2 cellular contexts compared by ENCODE assay signal in genomic region chr22:50218996-50219727, GRCh38.
TF ChIP-seq lines count a peak whose summit lies in the region.

No MANE protein-coding gene starts in this region.

TF ChIP-seq in HepG2, 621 proteins besides CTCF, POLR2A, EP300 and RAD21 (continues in another document):
- TF ChIP-seq, protein P1, sequence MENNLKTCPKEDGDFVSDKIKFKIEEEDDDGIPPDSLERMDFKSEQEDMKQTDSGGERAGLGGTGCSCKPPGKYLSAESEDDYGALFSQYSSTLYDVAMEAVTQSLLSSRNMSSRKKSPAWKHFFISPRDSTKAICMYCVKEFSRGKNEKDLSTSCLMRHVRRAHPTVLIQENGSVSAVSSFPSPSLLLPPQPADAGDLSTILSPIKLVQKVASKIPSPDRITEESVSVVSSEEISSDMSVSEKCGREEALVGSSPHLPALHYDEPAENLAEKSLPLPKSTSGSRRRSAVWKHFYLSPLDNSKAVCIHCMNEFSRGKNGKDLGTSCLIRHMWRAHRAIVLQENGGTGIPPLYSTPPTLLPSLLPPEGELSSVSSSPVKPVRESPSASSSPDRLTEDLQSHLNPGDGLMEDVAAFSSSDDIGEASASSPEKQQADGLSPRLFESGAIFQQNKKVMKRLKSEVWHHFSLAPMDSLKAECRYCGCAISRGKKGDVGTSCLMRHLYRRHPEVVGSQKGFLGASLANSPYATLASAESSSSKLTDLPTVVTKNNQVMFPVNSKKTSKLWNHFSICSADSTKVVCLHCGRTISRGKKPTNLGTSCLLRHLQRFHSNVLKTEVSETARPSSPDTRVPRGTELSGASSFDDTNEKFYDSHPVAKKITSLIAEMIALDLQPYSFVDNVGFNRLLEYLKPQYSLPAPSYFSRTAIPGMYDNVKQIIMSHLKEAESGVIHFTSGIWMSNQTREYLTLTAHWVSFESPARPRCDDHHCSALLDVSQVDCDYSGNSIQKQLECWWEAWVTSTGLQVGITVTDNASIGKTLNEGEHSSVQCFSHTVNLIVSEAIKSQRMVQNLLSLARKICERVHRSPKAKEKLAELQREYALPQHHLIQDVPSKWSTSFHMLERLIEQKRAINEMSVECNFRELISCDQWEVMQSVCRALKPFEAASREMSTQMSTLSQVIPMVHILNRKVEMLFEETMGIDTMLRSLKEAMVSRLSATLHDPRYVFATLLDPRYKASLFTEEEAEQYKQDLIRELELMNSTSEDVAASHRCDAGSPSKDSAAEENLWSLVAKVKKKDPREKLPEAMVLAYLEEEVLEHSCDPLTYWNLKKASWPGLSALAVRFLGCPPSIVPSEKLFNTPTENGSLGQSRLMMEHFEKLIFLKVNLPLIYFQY (CRISPR knock-in tag; IDR thresholded peaks at IDR 0.05; ENCODE audit: borderline replicate concordance): no peak
- TF ChIP-seq, protein P2, sequence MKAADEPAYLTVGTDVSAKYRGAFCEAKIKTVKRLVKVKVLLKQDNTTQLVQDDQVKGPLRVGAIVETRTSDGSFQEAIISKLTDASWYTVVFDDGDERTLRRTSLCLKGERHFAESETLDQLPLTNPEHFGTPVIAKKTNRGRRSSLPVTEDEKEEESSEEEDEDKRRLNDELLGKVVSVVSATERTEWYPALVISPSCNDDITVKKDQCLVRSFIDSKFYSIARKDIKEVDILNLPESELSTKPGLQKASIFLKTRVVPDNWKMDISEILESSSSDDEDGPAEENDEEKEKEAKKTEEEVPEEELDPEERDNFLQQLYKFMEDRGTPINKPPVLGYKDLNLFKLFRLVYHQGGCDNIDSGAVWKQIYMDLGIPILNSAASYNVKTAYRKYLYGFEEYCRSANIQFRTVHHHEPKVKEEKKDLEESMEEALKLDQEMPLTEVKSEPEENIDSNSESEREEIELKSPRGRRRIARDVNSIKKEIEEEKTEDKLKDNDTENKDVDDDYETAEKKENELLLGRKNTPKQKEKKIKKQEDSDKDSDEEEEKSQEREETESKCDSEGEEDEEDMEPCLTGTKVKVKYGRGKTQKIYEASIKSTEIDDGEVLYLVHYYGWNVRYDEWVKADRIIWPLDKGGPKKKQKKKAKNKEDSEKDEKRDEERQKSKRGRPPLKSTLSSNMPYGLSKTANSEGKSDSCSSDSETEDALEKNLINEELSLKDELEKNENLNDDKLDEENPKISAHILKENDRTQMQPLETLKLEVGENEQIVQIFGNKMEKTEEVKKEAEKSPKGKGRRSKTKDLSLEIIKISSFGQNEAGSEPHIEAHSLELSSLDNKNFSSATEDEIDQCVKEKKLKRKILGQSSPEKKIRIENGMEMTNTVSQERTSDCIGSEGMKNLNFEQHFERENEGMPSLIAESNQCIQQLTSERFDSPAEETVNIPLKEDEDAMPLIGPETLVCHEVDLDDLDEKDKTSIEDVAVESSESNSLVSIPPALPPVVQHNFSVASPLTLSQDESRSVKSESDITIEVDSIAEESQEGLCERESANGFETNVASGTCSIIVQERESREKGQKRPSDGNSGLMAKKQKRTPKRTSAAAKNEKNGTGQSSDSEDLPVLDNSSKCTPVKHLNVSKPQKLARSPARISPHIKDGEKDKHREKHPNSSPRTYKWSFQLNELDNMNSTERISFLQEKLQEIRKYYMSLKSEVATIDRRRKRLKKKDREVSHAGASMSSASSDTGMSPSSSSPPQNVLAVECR (CRISPR knock-in tag; IDR thresholded peaks at IDR 0.05; ENCODE audit: borderline replicate concordance): peak; percentile 35; the same call in 1 of the 2 replicates
- peak; percentile 77 for TF ChIP-seq ZNF263 (CRISPR knock-in tag; IDR thresholded peaks at IDR 0.05)
- TF ChIP-seq SOX6 (IDR thresholded peaks at IDR 0.05): no peak
- no peak for TF ChIP-seq SOX6 (CRISPR knock-in tag; IDR thresholded peaks at IDR 0.05)
- TF ChIP-seq ZC3H13 (CRISPR knock-in tag; IDR thresholded peaks at IDR 0.05): 0 out of 2 replicates have a peak, but pooled peaks have one; percentile 17
- TF ChIP-seq ZBTB3 (CRISPR knock-in tag; IDR thresholded peaks at IDR 0.05; ENCODE audit: borderline replicate concordance, low read depth): no peak
- TF ChIP-seq, protein P3, sequence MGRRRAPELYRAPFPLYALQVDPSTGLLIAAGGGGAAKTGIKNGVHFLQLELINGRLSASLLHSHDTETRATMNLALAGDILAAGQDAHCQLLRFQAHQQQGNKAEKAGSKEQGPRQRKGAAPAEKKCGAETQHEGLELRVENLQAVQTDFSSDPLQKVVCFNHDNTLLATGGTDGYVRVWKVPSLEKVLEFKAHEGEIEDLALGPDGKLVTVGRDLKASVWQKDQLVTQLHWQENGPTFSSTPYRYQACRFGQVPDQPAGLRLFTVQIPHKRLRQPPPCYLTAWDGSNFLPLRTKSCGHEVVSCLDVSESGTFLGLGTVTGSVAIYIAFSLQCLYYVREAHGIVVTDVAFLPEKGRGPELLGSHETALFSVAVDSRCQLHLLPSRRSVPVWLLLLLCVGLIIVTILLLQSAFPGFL (CRISPR knock-in tag; IDR thresholded peaks at IDR 0.05): no peak
- TF ChIP-seq ZNF678 (CRISPR knock-in tag; IDR thresholded peaks at IDR 0.05): no peak
- TF ChIP-seq NONO (IDR thresholded peaks at IDR 0.05): no peak
- TF ChIP-seq NONO (CRISPR knock-in tag; conservative IDR thresholded peaks at IDR 0.05): 0 out of 2 replicates have a peak, but pooled peaks have one; percentile 11
- TF ChIP-seq ZNF280D (CRISPR knock-in tag; IDR thresholded peaks at IDR 0.05): no peak
- no peak for TF ChIP-seq ZNF660 (CRISPR knock-in tag; IDR thresholded peaks at IDR 0.05; ENCODE audit: borderline replicate concordance, low read depth)
- peak; percentile 74 for TF ChIP-seq BHLHE40 (IDR thresholded peaks at IDR 0.05; ENCODE audit: low read length)

TF ChIP-seq in GM12891, 5 proteins besides CTCF, POLR2A, EP300 and RAD21:
- TF ChIP-seq TAF1 (IDR thresholded peaks at IDR 0.05; ENCODE audit: low read depth, low read length): no peak
- TF ChIP-seq POLR2AphosphoS5 (IDR thresholded peaks at IDR 0.05; ENCODE audit: low read depth, low read length): no peak
- TF ChIP-seq PAX5 (IDR thresholded peaks at IDR 0.05; ENCODE audit: insufficient read depth, low read length, severe bottlenecking): no peak
- TF ChIP-seq POU2F2 (IDR thresholded peaks at IDR 0.05; ENCODE audit: low read depth, low read length): no peak
- no peak for TF ChIP-seq SPI1 (IDR thresholded peaks at IDR 0.05; ENCODE audit: low read depth, low read length)
